In the genomic region with DNA sequence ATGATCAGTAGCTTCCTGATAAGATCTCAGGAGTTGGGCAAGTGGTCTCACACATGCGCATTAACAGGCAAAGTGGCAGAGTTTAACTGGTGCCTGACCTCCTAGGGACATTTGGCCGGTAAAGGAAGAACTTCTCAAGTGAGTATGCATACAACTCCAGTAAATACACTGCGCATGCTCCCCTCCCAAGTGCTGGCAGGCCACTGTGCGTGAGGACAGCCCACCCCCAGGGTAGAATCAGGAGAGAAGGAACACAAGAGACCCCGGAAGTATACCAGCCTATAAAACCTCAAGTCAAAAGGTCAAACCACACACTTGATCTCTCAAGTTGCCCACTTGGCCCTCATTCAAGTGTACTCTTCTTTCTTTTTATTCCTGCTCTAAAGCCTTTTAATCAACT, we compare ENCODE assay signal across 18 cellular contexts.
"Had no signal": no experiment of that assay in that cellular context is flagged by ENCODE, and none has a peak within 500 bp of the region (broad histone marks: within the 10 kb centered on the region; RNA-seq: fewer than 3 reads in every experiment).

No MANE protein-coding gene starts in this region.

- DNase-seq: activated CD4-positive, alpha-beta memory T cell treated with anti-CD3 and anti-CD28 coated beads, Interleukin-2, amount 10 ng/mL, durations not matched to agents 7 days and 5 days; activated CD4-positive, alpha-beta T cell treated with anti-CD3 and anti-CD28 coated beads for 1 hour; activated naive CD4-positive, alpha-beta T cell treated with anti-CD3 and anti-CD28 coated beads, Interleukin-2, amount 50 U/mL, for 16 hours; activated T-cell treated with anti-CD3 and anti-CD28 coated beads, Interleukin-2, amount 50 U/mL, for 24 hours; dorsolateral prefrontal cortex; endodermal cell; erythroblast; left colon; mammary epithelial cell; mucosa of descending colon; naive thymus-derived CD8-positive, alpha-beta T cell; T-cell; T-helper 9 cell; tibial artery had no signal

- H3K9me3 ChIP-seq: mucosa of descending colon, neutrophil, tibial artery had no signal

- ATAC-seq: left colon; mucosa of descending colon; naive thymus-derived CD8-positive, alpha-beta T cell; stimulated activated memory B cell treated with anti-CD40 and anti-IgM and Interleukin-4, amounts not matched to agents 10 μg/mL and 1 μg/mL and 100 μg/mL, for 72 hours; T-cell had no signal

- H3K4me3 ChIP-seq: cardiac muscle cell, dorsolateral prefrontal cortex, mucosa of descending colon, tibial artery had no signal

- H3K27me3 ChIP-seq: cardiac muscle cell, dorsolateral prefrontal cortex, neutrophil, tibial artery had no signal

- H3K27ac ChIP-seq: dorsolateral prefrontal cortex, neutrophil, parathyroid adenoma, tibial artery had no signal

- H3K36me3 ChIP-seq: cardiac muscle cell, neutrophil, tibial artery had no signal

- H3K4me1 ChIP-seq: parathyroid adenoma had no signal
